ENCODE assay signal across 9 cellular contexts in genomic region chr7:56092789-56093531, GRCh38. TPM values are rescaled to one million over a fixed set of nuclear protein-coding genes. Genes with fewer than 3 reads are reported as not detected.
A peak's percentile ranks its signal among the peaks of the same experiment; 100 is the strongest.
DNase-seq lines count a peak whose midpoint lies in the region; ATAC-seq, FAIRE-seq and TF ChIP-seq lines count a peak whose summit lies in the region.
"Had no signal": no experiment of that assay in that cellular context is flagged by ENCODE, and none has a peak within 500 bp of the region (broad histone marks: within the 10 kb centered on the region; RNA-seq: fewer than 3 reads in every experiment).

Gene PHKG1, minus strand, starts transcription at chr7:56092952. Its CDS starts 4,011 bp downstream, at chr7:56088941.

- H3K4me3 Mint-ChIP-seq in stimulated activated naive CD8-positive, alpha-beta T cell treated with anti-CD3 and anti-CD28 coated beads, Interleukin-15, amount 100 ng/mL, for 72 hours: no peak within 1 kb of the TSS
- no peak within 1 kb of the TSS for H3K4me3 Mint-ChIP-seq in T-helper 17 cell

- peak within 1 kb of the TSS; percentile 51 to 74 for H3K27ac Mint-ChIP-seq in stimulated activated naive CD8-positive, alpha-beta T cell treated with anti-CD3 and anti-CD28 coated beads, Interleukin-15, amount 100 ng/mL, for 72 hours
- H3K27ac Mint-ChIP-seq in T-helper 17 cell: peak within 1 kb of the TSS; percentile 54

- no peaks in the 10 kb centered on the region for H3K9me3 Mint-ChIP-seq in stimulated activated naive CD8-positive, alpha-beta T cell treated with anti-CD3 and anti-CD28 coated beads, Interleukin-15, amount 100 ng/mL, for 72 hours

- H3K27me3 Mint-ChIP-seq in stimulated activated naive CD8-positive, alpha-beta T cell treated with anti-CD3 and anti-CD28 coated beads, Interleukin-15, amount 100 ng/mL, for 72 hours: no peaks in the 10 kb centered on the region
- no peaks in the 10 kb centered on the region for H3K27me3 Mint-ChIP-seq in T-helper 17 cell

- peak; percentile 43 to 64 (median 57) for TF ChIP-seq CTCF in pancreas (IDR thresholded peaks at IDR 0.05)
- TF ChIP-seq CTCF in GM20000 (IDR thresholded peaks at IDR 0.05; ENCODE audit: extremely low read depth, missing control alignments): no peak

- H3K4me1 Mint-ChIP-seq in stimulated activated naive CD8-positive, alpha-beta T cell treated with anti-CD3 and anti-CD28 coated beads, Interleukin-15, amount 100 ng/mL, for 72 hours: no peaks in the 10 kb centered on the region
- H3K4me1 Mint-ChIP-seq in T-helper 17 cell: peaks cover 2% of the 10 kb centered on the region

- WGBS in pancreas, 2 donors: 21 to 22% methylated on average over 19 of the region's 19 CpGs

- intact Hi-C loops in pancreas (cut with DNase I): no loop called here

- TF ChIP-seq POLR2A in GM18505 (IDR thresholded peaks at IDR 0.05; ENCODE audit: borderline replicate concordance, extremely low read depth, insufficient read depth, insufficient read length): no peak

- H3K36me3 ChIP-seq in pancreas: no peaks in the 10 kb centered on the region

- no peak within 1 kb of the TSS for H3K4me3 ChIP-seq in pancreas

- H3K27ac ChIP-seq in pancreas: peak within 1 kb of the TSS in 3 of 4 donors; percentile 9 to 30 (median 20)

- no peaks in the 10 kb centered on the region for H3K27me3 ChIP-seq in pancreas

- H3K36me3 Mint-ChIP-seq in T-helper 17 cell (ENCODE audit: low read depth): no peaks in the 10 kb centered on the region

- H3K9me3 ChIP-seq in T-helper 17 cell (ENCODE audit: control insufficient read depth, low read length, poor library complexity, severe bottlenecking): no peaks in the 10 kb centered on the region
- H3K9me3 ChIP-seq in pancreas: no peaks in the 10 kb centered on the region

- peak; percentile 47 for ATAC-seq in stimulated activated naive CD8-positive, alpha-beta T cell treated with anti-CD3 and anti-CD28 coated beads, Interleukin-15, amount 100 ng/mL, for 72 hours
- no peak for ATAC-seq in stimulated activated naive CD8-positive, alpha-beta T cell treated with anti-CD3 and anti-CD28 coated beads, Interleukin-15, Interleukin-2, amounts not matched to agents 100 U/mL and 50 U/mL, for 24 hours
- ATAC-seq in T-helper 17 cell (peak; percentile 14), pancreas (peak; percentile 85 to 97 (median 94)), HG03108 (IDR thresholded peaks at IDR 0.05; ENCODE audit: unreplicated experiment) (no peak), GM18505 (IDR thresholded peaks at IDR 0.05; ENCODE audit: unreplicated experiment) (no peak)

- no peak for DNase-seq in stimulated activated naive CD8-positive, alpha-beta T cell treated with anti-CD3 and anti-CD28 coated beads, Interleukin-15, amount 100 ng/mL, for 72 hours
- DNase-seq in stimulated activated naive CD8-positive, alpha-beta T cell treated with anti-CD3 and anti-CD28 coated beads, Interleukin-15, Interleukin-2, amounts not matched to agents 100 U/mL and 50 U/mL, for 24 hours: no peak
- DNase-seq in T-helper 17 cell (no peak), foreskin melanocyte (peak; percentile 73), pancreas (peak; percentile 76 to 94 (median 88)), GM20000 (ENCODE audit: low spot score) (no peak)

- H3K4me1 ChIP-seq in pancreas: peaks cover 0 to 8% (median 5%) of the 10 kb centered on the region in 3 donors

- no peak for FAIRE-seq in pancreas (lab: Jason Lieb, UNC)
- FAIRE-seq: G401.6 had no signal

RNA-seq across cellular contexts. Expression of gene PHKG1, which starts in this region (rescaled TPM):
- total RNA-seq in T-helper 17 cell (10 to 100 TPM in 1 of 2 donors, 1 to 10 TPM in 1; 6.2 to 10.1 TPM), pancreas (under 1 TPM; 0.16 to 0.78 (median 0.48) TPM)
- 1 to 10 TPM; 1.4 to 1.6 TPM for polyA plus RNA-seq in pancreas

Comparison
In these comparisons a context has a peak if more than half of its experiments do, and no peak if none do; other contexts are left out.
1. RNA of gene PHKG1 (total RNA-seq): 6.2 to 10.1 TPM in T-helper 17 cell; 0.16 to 0.78 TPM in pancreas; every median in the first group is over 4 times any median in the second.
2. ATAC-seq: peak in stimulated activated naive CD8-positive, alpha-beta T cell treated with anti-CD3 and anti-CD28 coated beads, Interleukin-15, amount 100 ng/mL, for 72 hours (single experiment), T-helper 17 cell (single experiment) and pancreas (4 of 4); none in stimulated activated naive CD8-positive, alpha-beta T cell treated with anti-CD3 and anti-CD28 coated beads, Interleukin-15, Interleukin-2, amounts not matched to agents 100 U/mL and 50 U/mL, for 24 hours (single experiment), HG03108 (single experiment) and GM18505 (single experiment).
3. DNase-seq: peak in foreskin melanocyte (single experiment) and pancreas (6 of 6); none in stimulated activated naive CD8-positive, alpha-beta T cell treated with anti-CD3 and anti-CD28 coated beads, Interleukin-15, amount 100 ng/mL, for 72 hours (0 of 2), stimulated activated naive CD8-positive, alpha-beta T cell treated with anti-CD3 and anti-CD28 coated beads, Interleukin-15, Interleukin-2, amounts not matched to agents 100 U/mL and 50 U/mL, for 24 hours (single experiment), T-helper 17 cell (0 of 3) and GM20000 (single experiment).